Comparison of ENCODE assay signal across 9 cellular contexts in the genomic region with DNA sequence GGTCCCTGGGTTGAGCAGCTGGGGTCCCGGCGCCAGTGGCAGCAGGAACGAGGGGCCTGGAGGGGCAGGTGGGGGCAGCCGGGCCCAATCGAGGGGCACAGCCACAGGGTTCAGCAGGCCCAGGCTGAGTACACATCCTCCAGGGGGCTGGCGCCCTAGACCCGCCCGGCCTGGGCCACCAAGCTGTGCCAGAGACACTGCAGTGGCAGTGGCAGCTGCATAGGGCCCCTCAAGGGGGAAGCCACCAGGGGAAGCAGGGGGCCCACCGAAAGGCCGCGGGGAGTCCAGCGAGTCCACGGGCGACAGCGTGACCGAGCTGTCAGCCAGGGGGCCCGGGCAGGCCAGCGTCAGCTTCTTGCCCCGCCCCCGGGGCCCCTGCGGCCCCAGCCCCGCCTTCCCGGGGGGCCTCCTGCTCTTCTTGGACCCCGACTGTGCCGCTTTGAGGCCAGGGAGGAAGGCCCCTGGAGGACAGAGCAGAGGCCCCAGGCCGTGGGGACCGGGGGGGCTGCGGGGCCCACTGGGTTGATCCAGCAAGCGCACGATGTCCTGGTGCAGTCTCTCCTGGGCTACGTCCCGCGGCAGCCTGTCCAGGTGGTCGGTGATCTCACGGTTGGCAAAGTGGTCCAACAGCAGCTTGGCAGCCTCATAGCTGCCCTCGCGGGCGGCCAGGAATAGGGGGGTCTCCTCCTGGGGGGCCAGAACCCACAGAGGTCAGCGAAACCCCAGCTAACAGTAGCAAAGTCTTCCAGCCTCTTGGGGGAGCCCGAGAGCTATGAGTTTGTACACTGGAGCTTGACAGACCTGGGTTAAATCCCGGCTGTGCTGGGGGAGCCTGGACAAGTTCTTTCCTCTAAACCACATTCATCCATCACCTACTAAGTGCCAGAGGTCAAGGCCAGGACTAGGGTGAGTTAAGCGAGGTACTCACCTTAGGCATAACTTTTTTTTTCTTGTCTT. TPM values are rescaled to one million over a fixed set of nuclear protein-coding genes. Genes with fewer than 3 reads are reported as not detected.
DNase-seq lines count a peak whose midpoint lies in the region; ATAC-seq and TF ChIP-seq lines count a peak whose summit lies in the region.
"Had no signal": no experiment of that assay in that cellular context is flagged by ENCODE, and none has a peak within 500 bp of the region (broad histone marks: within the 10 kb centered on the region; RNA-seq: fewer than 3 reads in every experiment).

No MANE protein-coding gene starts in this region.

- H3K27ac Mint-ChIP-seq in T-helper 2 cell treated with Interferon-gamma antibody and Interleukin-4, amounts not matched to agents 5 μg/mL and 100 μg/mL, for 36 hours: no peak overlapping the region
- no peak overlapping the region for H3K27ac Mint-ChIP-seq in activated T-helper 17 cell treated with anti-CD3 and anti-CD28 coated beads, Interleukin-2, amount 50 U/mL, for 72 hours

- no peaks in the 10 kb centered on the region for H3K9me3 Mint-ChIP-seq in T-helper 2 cell treated with Interferon-gamma antibody and Interleukin-4, amounts not matched to agents 5 μg/mL and 100 μg/mL, for 36 hours
- no peaks in the 10 kb centered on the region for H3K9me3 Mint-ChIP-seq in activated T-helper 17 cell treated with anti-CD3 and anti-CD28 coated beads, Interleukin-2, amount 50 U/mL, for 72 hours

- H3K36me3 ChIP-seq in BJ (ENCODE audit: control insufficient read depth, insufficient read depth, low read length): peaks cover 14% of the 10 kb centered on the region
- H3K36me3 ChIP-seq in OCI-LY7 (ENCODE audit: insufficient read depth, low read length): no peaks in the 10 kb centered on the region

- intact Hi-C loops in OCI-LY7 (cut with micrococcal nuclease; ENCODE audit: unreplicated experiment): loop anchor here (5.0 kb wide), 1 partner anchor 396 kb away; no protein-coding TSS in a partner anchor

- CTCF ChIA-PET in BJ (lab: Yijun Ruan, JAX): interaction anchor here (0.6 to 2.0 kb wide), 7 partner anchors 12 to 394 kb away, joined by 3 to 6 read pairs (median 3); no protein-coding TSS in a partner anchor
- CTCF ChIA-PET in OCI-LY7 (lab: Charles Lee; ENCODE audit: unreplicated experiment): interaction anchor here (1.0 kb wide), 1 partner anchor 14 kb away, joined by 3 read pairs; no protein-coding TSS in a partner anchor

- H4K20me1 ChIP-seq in OCI-LY7 (ENCODE audit: insufficient read depth, low read length): no peaks in the 10 kb centered on the region

- TF ChIP-seq CTCF in BJ (IDR thresholded peaks at IDR 0.05; ENCODE audit: insufficient read depth, low read depth, low read length) (peak; percentile 50), OCI-LY7 (conservative IDR thresholded peaks at IDR 0.05; ENCODE audit: low read length) (peak; percentile 81)

- H3K4me1 Mint-ChIP-seq in T-helper 2 cell treated with Interferon-gamma antibody and Interleukin-4, amounts not matched to agents 5 μg/mL and 100 μg/mL, for 36 hours (ENCODE audit: low read depth): no peaks in the 10 kb centered on the region
- no peaks in the 10 kb centered on the region for H3K4me1 Mint-ChIP-seq in activated T-helper 17 cell treated with anti-CD3 and anti-CD28 coated beads, Interleukin-2, amount 50 U/mL, for 72 hours

- POLR2A ChIA-PET in BJ (lab: Charles Lee): no interaction called here
- POLR2A ChIA-PET in OCI-LY7 (lab: Charles Lee): interaction anchor here (0.7 kb wide), 1 partner anchor 319 kb away, joined by 5 read pairs; no protein-coding TSS in a partner anchor

- no peaks in the 10 kb centered on the region for H3K27me3 ChIP-seq in BJ (ENCODE audit: control insufficient read depth, insufficient read depth, low read length)

- peaks cover 6% of the 10 kb centered on the region for H3K4me1 ChIP-seq in OCI-LY7 (ENCODE audit: insufficient read depth, low read length, poor library complexity, severe bottlenecking)

- H3K4me2 ChIP-seq in OCI-LY7 (ENCODE audit: low read length): no peak overlapping the region; the same call in 1 of the 2 replicates

- no TSS peak for BruUV-seq in OCI-LY7 (replicated peaks; lab: Mats Ljungman, UMichigan)

- H3K27me3 Mint-ChIP-seq in T-helper 2 cell treated with Interferon-gamma antibody and Interleukin-4, amounts not matched to agents 5 μg/mL and 100 μg/mL, for 36 hours (ENCODE audit: low read depth): peaks cover 3% of the 10 kb centered on the region
- H3K27me3 Mint-ChIP-seq in activated T-helper 17 cell treated with anti-CD3 and anti-CD28 coated beads, Interleukin-2, amount 50 U/mL, for 72 hours: peaks cover 2% of the 10 kb centered on the region

- no peaks in the 10 kb centered on the region for H3K79me2 ChIP-seq in OCI-LY7 (ENCODE audit: insufficient read depth, low read depth, low read length)

- no peaks in the 10 kb centered on the region for H3K36me3 Mint-ChIP-seq in T-helper 2 cell treated with Interferon-gamma antibody and Interleukin-4, amounts not matched to agents 5 μg/mL and 100 μg/mL, for 36 hours (ENCODE audit: low read depth)
- no peaks in the 10 kb centered on the region for H3K36me3 Mint-ChIP-seq in activated T-helper 17 cell treated with anti-CD3 and anti-CD28 coated beads, Interleukin-2, amount 50 U/mL, for 72 hours (ENCODE audit: low read depth)

- H2AFZ ChIP-seq in OCI-LY7 (ENCODE audit: low read length): no peak overlapping the region

- no peak for ATAC-seq in HG02840 (IDR thresholded peaks at IDR 0.05; ENCODE audit: low FRiP score, unreplicated experiment)
- ATAC-seq in activated T-helper 17 cell treated with anti-CD3 and anti-CD28 coated beads, Interleukin-2, amount 50 U/mL, for 72 hours (replicated peaks): no peak

- no peaks in the 10 kb centered on the region for H3K9me2 ChIP-seq in OCI-LY7 (ENCODE audit: insufficient read depth, low read length)

- DNase-seq in BJ (ENCODE audit: low read depth): no peak
- peak; percentile 43 for DNase-seq in H4 (ENCODE audit: low spot score)
- peak; percentile 61 for DNase-seq in OCI-LY7 (ENCODE audit: low spot score)
- peak; percentile 48 for DNase-seq in glomerular visceral epithelial cell (ENCODE audit: extremely low spot score)
- DNase-seq in T-helper 2 cell treated with Interferon-gamma antibody and Interleukin-4, amounts not matched to agents 5 μg/mL and 100 μg/mL, for 36 hours (ENCODE audit: low spot score): no peak
- no peak for DNase-seq in DMS79 (lab: John Stamatoyannopoulos, UW)
- DNase-seq: GOT3 had no signal

- H3K4me3 ChIP-seq in BJ (ENCODE audit: low read depth, low read length) (no peak overlapping the region), OCI-LY7 (ENCODE audit: low read depth, low read length, poor library complexity, severe bottlenecking) (no peak overlapping the region)

- H3K4me3 Mint-ChIP-seq in T-helper 2 cell treated with Interferon-gamma antibody and Interleukin-4, amounts not matched to agents 5 μg/mL and 100 μg/mL, for 36 hours: no peak overlapping the region
- no peak overlapping the region for H3K4me3 Mint-ChIP-seq in activated T-helper 17 cell treated with anti-CD3 and anti-CD28 coated beads, Interleukin-2, amount 50 U/mL, for 72 hours

- H3K9me3 ChIP-seq in OCI-LY7 (ENCODE audit: low read length): 0 out of 2 replicates have a peak, but pooled peaks cover 4% of the 10 kb centered on the region

- no peak overlapping the region for H3K27ac ChIP-seq in OCI-LY7 (ENCODE audit: low read depth, low read length, poor library complexity, severe bottlenecking)

RNA-seq across cellular contexts. Expression of a gene that starts 39.5 kb away (rescaled TPM):
- polyA plus RNA-seq in BJ (2011; rRNA removed): 13.3 and 37.6 TPM in 2 replicates
- 41.8 and 52.6 TPM in 2 replicates for polyA minus RNA-seq in BJ (2011; rRNA and poly(A)+ RNA removed)
- 1.1 and 1.5 TPM in 2 replicates for total RNA-seq in H4 (2014; rRNA removed; shearing (Covaris generic))
- not detected in 2 replicates for total RNA-seq in OCI-LY7 (2014; rRNA removed; shearing (Covaris generic))
- 0.25 and 0.28 TPM in 2 replicates for total RNA-seq in OCI-LY7 (2022)
- under 1 TPM; 0.06 to 0.29 TPM for total RNA-seq in activated T-helper 17 cell treated with anti-CD3 and anti-CD28 coated beads, Interleukin-2, amount 50 U/mL, for 72 hours

RNA-seq across cellular contexts. Expression of a gene that starts 54.1 kb away (rescaled TPM):
- 45.4 and 73.5 TPM in 2 replicates for polyA plus RNA-seq in BJ (2011; rRNA removed)
- polyA minus RNA-seq in BJ (2011; rRNA and poly(A)+ RNA removed): 34.6 and 45.4 TPM in 2 replicates
- total RNA-seq in H4 (2014; rRNA removed; shearing (Covaris generic)): 11.7 and 15.1 TPM in 2 replicates
- total RNA-seq in OCI-LY7 (2014; rRNA removed; shearing (Covaris generic)): not detected in 2 replicates
- not detected in 2 replicates for total RNA-seq in OCI-LY7 (2022)
- 1 to 10 TPM in 1 of 2 donors, under 1 TPM in 1; 0.26 to 2.6 TPM for total RNA-seq in activated T-helper 17 cell treated with anti-CD3 and anti-CD28 coated beads, Interleukin-2, amount 50 U/mL, for 72 hours

Comparison
In these comparisons a context has a peak if more than half of its experiments do, and no peak if none do; other contexts are left out.
1. DNase-seq: peak in H4 (single experiment), OCI-LY7 (single experiment) and glomerular visceral epithelial cell (single experiment); none in BJ (single experiment), T-helper 2 cell treated with Interferon-gamma antibody and Interleukin-4, amounts not matched to agents 5 μg/mL and 100 μg/mL, for 36 hours (single experiment) and DMS79 (single experiment).